12 cellular contexts compared by ENCODE assay signal in the genomic region with DNA sequence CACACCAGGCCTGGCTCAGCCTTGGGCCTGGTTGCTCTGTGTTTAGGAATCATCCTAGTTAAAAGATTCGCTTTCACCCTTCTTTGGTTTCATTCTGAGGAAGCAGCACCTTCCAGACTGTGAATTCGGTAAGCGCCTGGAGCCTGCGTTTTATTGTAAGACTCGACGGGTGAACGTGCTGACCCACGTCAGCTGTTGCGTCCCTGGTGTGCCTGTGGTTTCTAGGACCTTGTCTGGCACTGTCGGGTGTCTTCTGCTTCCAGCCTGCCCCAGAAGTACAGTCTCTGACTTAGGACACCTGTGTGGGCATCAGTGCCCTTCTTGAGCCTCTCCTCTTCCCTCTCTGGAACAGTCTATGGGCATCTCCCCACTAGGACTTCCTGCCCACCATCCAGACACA. TPM values are rescaled to one million over a fixed set of nuclear protein-coding genes. Genes with fewer than 3 reads are reported as not detected.
DNase-seq lines count a peak whose midpoint lies in the region; ATAC-seq and TF ChIP-seq lines count a peak whose summit lies in the region.
"Had no signal": no experiment of that assay in that cellular context is flagged by ENCODE, and none has a peak within 500 bp of the region (broad histone marks: within the 10 kb centered on the region; RNA-seq: fewer than 3 reads in every experiment).

No MANE protein-coding gene starts in this region.

- H3K27ac Mint-ChIP-seq in activated CD4-positive, alpha-beta T cell treated with anti-CD3 and anti-CD28 coated beads, Interleukin-2, amount 10 ng/mL, durations not matched to agents 24 days and 14 days: peak overlapping the region; percentile 14
- H3K27ac Mint-ChIP-seq: CD4-positive, alpha-beta T cell; H9 had no signal

- peaks cover 70% of the 10 kb centered on the region for H3K36me3 Mint-ChIP-seq in activated CD4-positive, alpha-beta T cell treated with anti-CD3 and anti-CD28 coated beads, Interleukin-2, amount 10 ng/mL, durations not matched to agents 24 days and 14 days (ENCODE audit: low read depth)

- H3K36me3 ChIP-seq in mucosa of descending colon (ENCODE audit: low read depth): no peaks in the 10 kb centered on the region

- H3K4me3 Mint-ChIP-seq in activated CD4-positive, alpha-beta T cell treated with anti-CD3 and anti-CD28 coated beads, Interleukin-2, amount 10 ng/mL, durations not matched to agents 24 days and 14 days: no peak overlapping the region
- H3K4me3 Mint-ChIP-seq: CD4-positive, alpha-beta T cell; H9 had no signal

- intact Hi-C loops in activated CD4-positive, alpha-beta T cell treated with anti-CD3 and anti-CD28 coated beads, Interleukin-2, amount 10 ng/mL, durations not matched to agents 24 days and 14 days (cut with micrococcal nuclease): no loop called here
- intact Hi-C loops in mucosa of descending colon (cut with DNase I, micrococcal nuclease): no loop called here

- peaks cover 56% of the 10 kb centered on the region for H3K4me1 Mint-ChIP-seq in activated CD4-positive, alpha-beta T cell treated with anti-CD3 and anti-CD28 coated beads, Interleukin-2, amount 10 ng/mL, durations not matched to agents 24 days and 14 days

- H3K4me3 ChIP-seq in mucosa of descending colon: no peak overlapping the region
- H3K4me3 ChIP-seq: A549 had no signal

- H3K4me1 ChIP-seq in mucosa of descending colon (ENCODE audit: low read depth): no peaks in the 10 kb centered on the region
- H3K4me1 ChIP-seq: A549 had no signal

- H3K9me3 Mint-ChIP-seq in activated CD4-positive, alpha-beta T cell treated with anti-CD3 and anti-CD28 coated beads, Interleukin-2, amount 10 ng/mL, durations not matched to agents 24 days and 14 days: no peaks in the 10 kb centered on the region
- H3K9me3 Mint-ChIP-seq: CD4-positive, alpha-beta T cell; H9 had no signal

- H3K27me3 Mint-ChIP-seq in activated CD4-positive, alpha-beta T cell treated with anti-CD3 and anti-CD28 coated beads, Interleukin-2, amount 10 ng/mL, durations not matched to agents 24 days and 14 days: no peaks in the 10 kb centered on the region
- H3K27me3 Mint-ChIP-seq: CD4-positive, alpha-beta T cell had no signal

- no peak for DNase-seq in activated CD4-positive, alpha-beta T cell treated with anti-CD3 and anti-CD28 coated beads, Interleukin-2, amount 10 ng/mL, durations not matched to agents 24 days and 14 days
- DNase-seq in activated CD4-positive, alpha-beta T cell treated with anti-CD3 and anti-CD28 coated beads for 1 hour: no peak
- DNase-seq in activated CD8-positive, alpha-beta memory T cell treated with anti-CD3 and anti-CD28 coated beads, Interleukin-2, amount 50 U/mL, for 48 hours: peak; percentile 44
- no peak for DNase-seq in activated CD8-positive, alpha-beta memory T cell treated with anti-CD3 and anti-CD28 coated beads, Interleukin-2, amount 50 U/mL, for 4 hours
- peak; percentile 21 for DNase-seq in left lobe of liver (ENCODE audit: low spot score)
- DNase-seq in SHP77 (lab: John Stamatoyannopoulos, UW): no peak
- DNase-seq in mucosa of descending colon: no peak
- DNase-seq: AML-193; Caco-2; CD4-positive, alpha-beta T cell; H9 had no signal

- no peaks in the 10 kb centered on the region for H3K9me3 ChIP-seq in mucosa of descending colon
- H3K9me3 ChIP-seq: A549, Caco-2 had no signal

- TF ChIP-seq CTCF in mucosa of descending colon (IDR thresholded peaks at IDR 0.05): no peak

- ATAC-seq in left lobe of liver (no peak), mucosa of descending colon (no peak)
- ATAC-seq: A549 had no signal

RNA-seq across cellular contexts. Expression of gene MKI67, which starts 26.3 kb away (rescaled TPM):
- total RNA-seq in activated CD4-positive, alpha-beta T cell treated with anti-CD3 and anti-CD28 coated beads, Interleukin-2, amount 10 ng/mL, durations not matched to agents 24 days and 14 days: 161 and 164 TPM in 2 replicates
- 0.70 TPM for total RNA-seq in left lobe of liver
- total RNA-seq in mucosa of descending colon: 10 to 100 TPM in 2 of 3 donors, 1 to 10 TPM in 1; 7.7 to 54.7 (median 14.0) TPM

Comparison
In these comparisons a context has a peak if more than half of its experiments do, and no peak if none do; other contexts are left out.
1. DNase-seq: peak in activated CD8-positive, alpha-beta memory T cell treated with anti-CD3 and anti-CD28 coated beads, Interleukin-2, amount 50 U/mL, for 48 hours (single experiment) and left lobe of liver (single experiment); none in activated CD4-positive, alpha-beta T cell treated with anti-CD3 and anti-CD28 coated beads, Interleukin-2, amount 10 ng/mL, durations not matched to agents 24 days and 14 days (single experiment), activated CD4-positive, alpha-beta T cell treated with anti-CD3 and anti-CD28 coated beads for 1 hour (single experiment), activated CD8-positive, alpha-beta memory T cell treated with anti-CD3 and anti-CD28 coated beads, Interleukin-2, amount 50 U/mL, for 4 hours (single experiment), SHP77 (0 of 2) and mucosa of descending colon (0 of 3).